Comparison of ENCODE assay signal across 14 cellular contexts in genomic region chr18:59864446-59864764, GRCh38.
"Had no signal": no experiment of that assay in that cellular context is flagged by ENCODE, and none has a peak within 500 bp of the region (broad histone marks: within the 10 kb centered on the region; RNA-seq: fewer than 3 reads in every experiment).

No MANE protein-coding gene starts in this region.

- H3K27ac Mint-ChIP-seq: activated naive CD4-positive, alpha-beta T cell treated with anti-CD3 and anti-CD28 coated beads, Interleukin-2, amount 50 U/mL, for 24 hours; activated T-cell treated with anti-CD3 and anti-CD28 coated beads, Interleukin-2, amount 50 U/mL, for 24 hours; brain; mesothelial cell of epicardium; stimulated activated memory B cell treated with anti-CD40 and anti-IgM and Interleukin-4, amounts not matched to agents 10 μg/mL and 1 μg/mL and 100 μg/mL, for 72 hours; T-helper 17 cell had no signal

- H3K9me3 Mint-ChIP-seq: activated naive CD4-positive, alpha-beta T cell treated with anti-CD3 and anti-CD28 coated beads, Interleukin-2, amount 50 U/mL, for 24 hours; activated T-cell treated with anti-CD3 and anti-CD28 coated beads, Interleukin-2, amount 50 U/mL, for 24 hours; brain; mesothelial cell of epicardium; stimulated activated memory B cell treated with anti-CD40 and anti-IgM and Interleukin-4, amounts not matched to agents 10 μg/mL and 1 μg/mL and 100 μg/mL, for 72 hours had no signal

- H3K27me3 ChIP-seq: gastrocnemius medialis, pancreas had no signal

- H3K36me3 Mint-ChIP-seq: activated naive CD4-positive, alpha-beta T cell treated with anti-CD3 and anti-CD28 coated beads, Interleukin-2, amount 50 U/mL, for 24 hours; brain; mesothelial cell of epicardium; stimulated activated memory B cell treated with anti-CD40 and anti-IgM and Interleukin-4, amounts not matched to agents 10 μg/mL and 1 μg/mL and 100 μg/mL, for 72 hours had no signal

- H3K4me1 ChIP-seq: gastrocnemius medialis, pancreas had no signal

- H3K9me3 ChIP-seq: gastrocnemius medialis, pancreas had no signal

- H3K4me1 Mint-ChIP-seq: activated naive CD4-positive, alpha-beta T cell treated with anti-CD3 and anti-CD28 coated beads, Interleukin-2, amount 50 U/mL, for 24 hours; brain; mesothelial cell of epicardium; T-helper 17 cell had no signal

- H3K27me3 Mint-ChIP-seq: activated naive CD4-positive, alpha-beta T cell treated with anti-CD3 and anti-CD28 coated beads, Interleukin-2, amount 50 U/mL, for 24 hours; stimulated activated memory B cell treated with anti-CD40 and anti-IgM and Interleukin-4, amounts not matched to agents 10 μg/mL and 1 μg/mL and 100 μg/mL, for 72 hours had no signal

- H3K27ac ChIP-seq: gastrocnemius medialis, pancreas had no signal

- H3K4me3 ChIP-seq: gastrocnemius medialis, pancreas, skin epidermis had no signal

- DNase-seq: activated CD4-positive, CD25-positive, alpha-beta regulatory T cell; activated effector memory CD4-positive, alpha-beta T cell treated with Interleukin-2 at 50 U/mL for 16 hours; activated T-cell treated with anti-CD3 and anti-CD28 coated beads, Interleukin-2, amount 50 U/mL, for 24 hours; amniotic stem cell; gastrocnemius medialis; kidney glomerular epithelial cell; pancreas; T-helper 17 cell; trophoblast cell had no signal

- H3K4me3 Mint-ChIP-seq: activated naive CD4-positive, alpha-beta T cell treated with anti-CD3 and anti-CD28 coated beads, Interleukin-2, amount 50 U/mL, for 24 hours; activated T-cell treated with anti-CD3 and anti-CD28 coated beads, Interleukin-2, amount 50 U/mL, for 24 hours; brain; mesothelial cell of epicardium; stimulated activated memory B cell treated with anti-CD40 and anti-IgM and Interleukin-4, amounts not matched to agents 10 μg/mL and 1 μg/mL and 100 μg/mL, for 72 hours; T-helper 17 cell had no signal

- H3K36me3 ChIP-seq: gastrocnemius medialis, pancreas had no signal
